In genomic region chr17:47862621-47863440, GRCh38 we compare ENCODE assay signal across 9 cellular contexts. TPM values are rescaled to one million over a fixed set of nuclear protein-coding genes. Genes with fewer than 3 reads are reported as not detected.
DNase-seq lines count a peak whose midpoint lies in the region; ATAC-seq, FAIRE-seq and TF ChIP-seq lines count a peak whose summit lies in the region.
"Had no signal": no experiment of that assay in that cellular context is flagged by ENCODE, and none has a peak within 500 bp of the region (broad histone marks: within the 10 kb centered on the region; RNA-seq: fewer than 3 reads in every experiment).

No MANE protein-coding gene starts in this region.

- peak overlapping the region; percentile 56 for H3K4me3 Mint-ChIP-seq in type B pancreatic cell

- H3K27me3 ChIP-seq in bronchial epithelial cell (ENCODE audit: control insufficient read depth, insufficient read depth, low read length): no peaks in the 10 kb centered on the region
- H3K27me3 ChIP-seq: BLaER1 had no signal

- ATAC-seq in activated CD4-positive, CD25-positive, alpha-beta regulatory T cell treated with anti-CD3 and anti-CD28 coated beads, Interleukin-2, amount 50 U/mL, for 24 hours: peak; percentile 31 to 52
- no peak for ATAC-seq in HG03354 (IDR thresholded peaks at IDR 0.05; ENCODE audit: poor library complexity, severe bottlenecking, unreplicated experiment)

- H3K36me3 Mint-ChIP-seq in type B pancreatic cell: no peaks in the 10 kb centered on the region

- no peak for TF ChIP-seq CTCF in bronchial epithelial cell (IDR thresholded peaks at IDR 0.05; ENCODE audit: insufficient read depth, low read length, severe bottlenecking)
- TF ChIP-seq CTCF in type B pancreatic cell (conservative IDR thresholded peaks at IDR 0.05): no peak

- peaks cover 4% of the 10 kb centered on the region for H3K9me3 Mint-ChIP-seq in type B pancreatic cell

- no peaks in the 10 kb centered on the region for H3K36me3 ChIP-seq in bronchial epithelial cell (ENCODE audit: control insufficient read depth, insufficient read depth, low read length)
- H3K36me3 ChIP-seq: BLaER1 had no signal

- peak; percentile 23 for FAIRE-seq in bronchial epithelial cell (lab: Jason Lieb, UNC)

- peaks cover 6% of the 10 kb centered on the region for H3K4me1 Mint-ChIP-seq in type B pancreatic cell (ENCODE audit: unreplicated experiment)

- H3K27ac Mint-ChIP-seq in type B pancreatic cell: peak overlapping the region; percentile 89

- H3K4me3 ChIP-seq in bronchial epithelial cell (ENCODE audit: low read depth, low read length): no peak overlapping the region
- H3K4me3 ChIP-seq: BLaER1 had no signal

- no peak for DNase-seq in activated CD4-positive, CD25-positive, alpha-beta regulatory T cell (lab: John Stamatoyannopoulos, UW)
- peak; percentile 88 for DNase-seq in bronchial epithelial cell (ENCODE audit: low read depth)
- no peak for DNase-seq in type B pancreatic cell (ENCODE audit: extremely low spot score, unreplicated experiment)
- DNase-seq in NCI-H446 treated with DMSO at 0.1 percent for 48 hours (lab: John Stamatoyannopoulos, UW): no peak
- DNase-seq: foreskin melanocyte; stimulated activated naive CD4-positive, alpha-beta T cell had no signal

- peaks cover 55% of the 10 kb centered on the region for H3K27me3 Mint-ChIP-seq in type B pancreatic cell

RNA-seq across cellular contexts. Expression of gene SP6, which starts 11.9 kb away (rescaled TPM):
- total RNA-seq in bronchial epithelial cell: 0.79 and 2.4 TPM in 2 replicates
- 19.3 and 75.1 TPM in 2 replicates for total RNA-seq in type B pancreatic cell (ENCODE audit: low replicate concordance)

RNA-seq across cellular contexts. Expression of gene SCRN2, which starts 21.8 kb away (rescaled TPM):
- total RNA-seq in bronchial epithelial cell (23.7 and 28.2 TPM in 2 replicates), type B pancreatic cell (ENCODE audit: low replicate concordance) (34.9 and 45.2 TPM in 2 replicates)

RNA-seq across cellular contexts. Expression of gene LRRC46, which starts 31.4 kb away (rescaled TPM):
- total RNA-seq in bronchial epithelial cell (not detected in 2 replicates), type B pancreatic cell (ENCODE audit: low replicate concordance) (0.64 and 2.8 TPM in 2 replicates)

RNA-seq across cellular contexts. Expression of gene MRPL10, which starts 31.5 kb away (rescaled TPM):
- 9.6 and 14.0 TPM in 2 replicates for total RNA-seq in bronchial epithelial cell
- 37.7 and 49.4 TPM in 2 replicates for total RNA-seq in type B pancreatic cell (ENCODE audit: low replicate concordance)

RNA-seq across cellular contexts. Expression of gene SP2, which starts 33.2 kb away (rescaled TPM):
- 1.1 and 1.7 TPM in 2 replicates for total RNA-seq in bronchial epithelial cell
- total RNA-seq in type B pancreatic cell (ENCODE audit: low replicate concordance): 16.9 and 22.0 TPM in 2 replicates
